Comparison of ENCODE assay signal across 8 cellular contexts in the genomic region with DNA sequence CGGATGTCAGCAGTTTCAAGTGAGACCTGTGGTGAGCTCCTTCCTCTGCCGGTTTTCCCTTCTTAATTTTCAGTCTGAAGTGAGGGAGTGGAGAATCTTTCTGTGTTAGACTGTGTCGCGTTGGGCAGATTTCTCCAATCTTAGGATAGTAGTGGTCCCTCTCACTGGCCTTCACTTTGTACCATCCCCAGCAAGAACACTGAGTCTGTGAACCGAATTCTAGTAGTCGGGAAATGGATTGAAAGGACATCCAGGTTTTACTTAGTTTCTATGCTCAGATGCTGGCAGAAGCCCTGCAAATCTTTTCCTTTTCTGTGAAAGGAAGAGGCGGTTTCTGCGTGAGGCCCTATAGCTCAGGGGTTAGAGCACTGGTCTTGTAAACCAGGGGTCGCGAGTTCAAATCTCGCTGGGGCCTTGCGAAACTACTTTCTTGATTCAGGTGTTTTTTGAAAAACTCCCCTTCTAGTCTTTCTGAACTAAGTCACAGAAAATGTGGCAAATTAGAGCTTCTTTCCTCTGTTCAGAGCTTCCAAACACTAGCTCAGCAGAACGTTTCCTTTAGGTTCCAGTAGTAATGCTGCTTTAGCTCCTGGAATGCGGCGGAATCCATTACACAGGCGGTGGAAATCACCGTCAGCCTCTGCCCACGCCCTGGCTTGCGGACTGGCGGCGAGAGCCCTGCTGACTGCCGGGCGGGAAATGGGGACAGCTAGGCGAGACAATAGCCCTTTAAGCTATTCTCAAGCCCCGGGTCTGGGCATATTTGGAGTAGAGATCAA. TPM values are rescaled to one million over a fixed set of nuclear protein-coding genes. Genes with fewer than 3 reads are reported as not detected.
DNase-seq lines count a peak whose midpoint lies in the region; ATAC-seq and TF ChIP-seq lines count a peak whose summit lies in the region.

No MANE protein-coding gene starts in this region.

- no peaks in the 10 kb centered on the region for H3K27me3 Mint-ChIP-seq in activated CD8-positive, alpha-beta memory T cell treated with anti-CD3 and anti-CD28 coated beads, Interleukin-2, amount 10 ng/mL, durations not matched to agents 7 days and 5 days

- DNase-seq in GM13977 (ENCODE audit: low spot score) (peak; percentile 68), NOMO-1 treated with DMSO at 0.1 percent for 48 hours (lab: John Stamatoyannopoulos, UW; ENCODE audit: unreplicated experiment) (peak; percentile 84), epidermal melanocyte (ENCODE audit: insufficient read length, low spot score) (peak; percentile 23), midbrain (lab: John Stamatoyannopoulos, UW) (peak; percentile 89)
- peak; percentile 94 for DNase-seq in activated CD8-positive, alpha-beta memory T cell treated with anti-CD3 and anti-CD28 coated beads, Interleukin-2, amount 10 ng/mL, durations not matched to agents 7 days and 5 days
- peak; percentile 78 for DNase-seq in stimulated activated CD8-positive, alpha-beta memory T cell treated with anti-CD3 and anti-CD28 coated beads, Interleukin-15, amount 100 ng/mL, for 24 hours (ENCODE audit: low read depth)

- CTCF ChIA-PET in activated CD8-positive, alpha-beta memory T cell treated with anti-CD3 and anti-CD28 coated beads, Interleukin-2, amount 10 ng/mL, durations not matched to agents 7 days and 5 days (lab: Charles Lee) = interaction anchor here (0.9 to 7.4 kb wide), 17 partner anchors 10 to 423 kb away, joined by 3 to 102 read pairs (median 8); partner anchors contain the start of genes CCNB1IP1, PARP2, PIP4P1 and PNP

- peaks cover 14% of the 10 kb centered on the region for H3K4me1 Mint-ChIP-seq in activated CD8-positive, alpha-beta memory T cell treated with anti-CD3 and anti-CD28 coated beads, Interleukin-2, amount 10 ng/mL, durations not matched to agents 7 days and 5 days

- H3K9me3 Mint-ChIP-seq in activated CD8-positive, alpha-beta memory T cell treated with anti-CD3 and anti-CD28 coated beads, Interleukin-2, amount 10 ng/mL, durations not matched to agents 7 days and 5 days (ENCODE audit: low read depth) = no peaks in the 10 kb centered on the region

- peak; percentile 29 for ATAC-seq in HG03159 (IDR thresholded peaks at IDR 0.05; ENCODE audit: unreplicated experiment)
- peak; percentile 25 for ATAC-seq in activated CD8-positive, alpha-beta memory T cell treated with anti-CD3 and anti-CD28 coated beads, Interleukin-2, amount 10 ng/mL, durations not matched to agents 7 days and 5 days
- no peak for ATAC-seq in HG03439 (IDR thresholded peaks at IDR 0.05; ENCODE audit: unreplicated experiment)

- no peaks in the 10 kb centered on the region for H3K36me3 Mint-ChIP-seq in activated CD8-positive, alpha-beta memory T cell treated with anti-CD3 and anti-CD28 coated beads, Interleukin-2, amount 10 ng/mL, durations not matched to agents 7 days and 5 days

- no peak overlapping the region for H3K4me3 Mint-ChIP-seq in activated CD8-positive, alpha-beta memory T cell treated with anti-CD3 and anti-CD28 coated beads, Interleukin-2, amount 10 ng/mL, durations not matched to agents 7 days and 5 days

- H3K27ac Mint-ChIP-seq in activated CD8-positive, alpha-beta memory T cell treated with anti-CD3 and anti-CD28 coated beads, Interleukin-2, amount 10 ng/mL, durations not matched to agents 7 days and 5 days = no peak overlapping the region

- in situ Hi-C loops in GM13977 (cut with MboI; ENCODE audit: low pct_unique_long_range_greater_than_20kb, low sequenced_read_pairs, unreplicated experiment) = no loop called here

- no peak for TF ChIP-seq CTCF in GM13977 (IDR thresholded peaks at IDR 0.05; ENCODE audit: extremely low read depth, insufficient read depth, missing control alignments)

RNA-seq across cellular contexts. Expression of gene RNASE4, which starts 2.8 kb away (rescaled TPM):
- 1 to 10 TPM in 1 of 2 experiments, under 1 TPM in 1; 0.75 to 2.1 TPM for total RNA-seq in activated CD8-positive, alpha-beta memory T cell treated with anti-CD3 and anti-CD28 coated beads, Interleukin-2, amount 10 ng/mL, durations not matched to agents 7 days and 5 days

RNA-seq across cellular contexts. Expression of gene ANG, which starts 7.0 kb away (rescaled TPM):
- 1 to 10 TPM; 1.5 to 2.5 TPM for total RNA-seq in activated CD8-positive, alpha-beta memory T cell treated with anti-CD3 and anti-CD28 coated beads, Interleukin-2, amount 10 ng/mL, durations not matched to agents 7 days and 5 days

RNA-seq across cellular contexts. Expression of gene OR6S1, which starts 40.0 kb away (rescaled TPM):
- total RNA-seq in activated CD8-positive, alpha-beta memory T cell treated with anti-CD3 and anti-CD28 coated beads, Interleukin-2, amount 10 ng/mL, durations not matched to agents 7 days and 5 days = not detected

Comparison
In these comparisons a context has a peak if more than half of its experiments do, and no peak if none do; other contexts are left out.
1. DNase-seq: peak in every context shown above with its lines; median percentile 94 in activated CD8-positive, alpha-beta memory T cell treated with anti-CD3 and anti-CD28 coated beads, Interleukin-2, amount 10 ng/mL, durations not matched to agents 7 days and 5 days; 89 in midbrain; 84 in NOMO-1 treated with DMSO at 0.1 percent for 48 hours; 78 in stimulated activated CD8-positive, alpha-beta memory T cell treated with anti-CD3 and anti-CD28 coated beads, Interleukin-15, amount 100 ng/mL, for 24 hours; 68 in GM13977; 23 in epidermal melanocyte.